In the genomic region with DNA sequence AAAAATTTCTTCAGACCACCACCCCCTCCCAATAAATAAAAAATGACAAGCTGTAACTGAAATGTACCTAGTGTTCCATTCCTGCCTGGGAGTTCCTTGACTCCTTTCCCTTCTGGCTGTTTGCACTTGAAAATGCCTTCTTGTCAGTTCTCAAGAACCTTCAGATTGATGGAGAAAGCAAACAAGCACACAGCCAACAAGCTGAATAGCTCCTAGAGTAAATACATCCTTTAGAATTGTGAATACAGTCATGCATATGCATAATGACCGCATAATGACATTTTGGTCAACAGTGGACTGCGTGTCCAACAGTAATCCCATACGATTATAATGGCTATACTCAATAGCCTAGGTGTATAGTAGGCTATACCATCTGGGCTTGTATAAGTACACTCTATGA, we compare ENCODE assay signal across 31 cellular contexts.
"Had no signal": no experiment of that assay in that cellular context is flagged by ENCODE, and none has a peak within 500 bp of the region (broad histone marks: within the 10 kb centered on the region; RNA-seq: fewer than 3 reads in every experiment).

No MANE protein-coding gene starts in this region.

- H3K4me1 Mint-ChIP-seq: activated CD4-positive, alpha-beta T cell treated with anti-CD3 and anti-CD28 coated beads, Interleukin-2, amount 10 ng/mL, durations not matched to agents 24 days and 14 days; activated T-helper 17 cell treated with anti-CD3 and anti-CD28 coated beads, Interleukin-2, amount 50 U/mL, for 72 hours; immature natural killer cell; stimulated activated effector memory CD8-positive, alpha-beta T cell treated with anti-CD3 and anti-CD28 coated beads, Interleukin-12 subunit alpha, Interleukin-12 subunit beta, amount 100 ng/mL, for 72 hours; T-helper 17 cell had no signal

- H3K9me3 Mint-ChIP-seq: activated CD4-positive, alpha-beta memory T cell treated with anti-CD3 and anti-CD28 coated beads for 36 hours; activated CD4-positive, alpha-beta T cell treated with anti-CD3 and anti-CD28 coated beads, Interleukin-2, amount 10 ng/mL, durations not matched to agents 24 days and 14 days; activated T-cell treated with anti-CD3 and anti-CD28 coated beads, Interleukin-2, amount 50 U/mL, for 24 hours; endodermal cell; stimulated activated effector memory CD8-positive, alpha-beta T cell treated with anti-CD3 and anti-CD28 coated beads, Interleukin-12 subunit alpha, Interleukin-12 subunit beta, amount 100 ng/mL, for 72 hours; stimulated activated naive CD8-positive, alpha-beta T cell treated with anti-CD3 and anti-CD28 coated beads, Interleukin-15, Interleukin-2, amounts not matched to agents 100 ng/mL and 50 ng/mL, for 24 hours had no signal

- H3K27me3 Mint-ChIP-seq: activated CD4-positive, alpha-beta T cell treated with anti-CD3 and anti-CD28 coated beads, Interleukin-2, amount 10 ng/mL, durations not matched to agents 24 days and 14 days had no signal

- H3K4me3 Mint-ChIP-seq: activated CD4-positive, alpha-beta memory T cell treated with anti-CD3 and anti-CD28 coated beads for 36 hours; activated CD4-positive, alpha-beta T cell treated with anti-CD3 and anti-CD28 coated beads, Interleukin-2, amount 10 ng/mL, durations not matched to agents 24 days and 14 days; activated T-cell treated with anti-CD3 and anti-CD28 coated beads, Interleukin-2, amount 50 U/mL, for 24 hours; activated T-helper 17 cell treated with anti-CD3 and anti-CD28 coated beads, Interleukin-2, amount 50 U/mL, for 72 hours; endodermal cell; immature natural killer cell; natural killer cell treated with Interleukin-12 subunit alpha and Interleukin-12 subunit beta and Interleukin-15 and Interleukin-18, amount 100 ng/mL, for 72 hours; stimulated activated effector memory CD8-positive, alpha-beta T cell treated with anti-CD3 and anti-CD28 coated beads, Interleukin-12 subunit alpha, Interleukin-12 subunit beta, amount 100 ng/mL, for 72 hours; stimulated activated naive CD8-positive, alpha-beta T cell treated with anti-CD3 and anti-CD28 coated beads, Interleukin-15, Interleukin-2, amounts not matched to agents 100 ng/mL and 50 ng/mL, for 24 hours; T-helper 17 cell had no signal

- H3K9me3 ChIP-seq: thoracic aorta, vagina had no signal

- H3K27ac Mint-ChIP-seq: activated CD4-positive, alpha-beta memory T cell treated with anti-CD3 and anti-CD28 coated beads for 36 hours; activated CD4-positive, alpha-beta T cell treated with anti-CD3 and anti-CD28 coated beads, Interleukin-2, amount 10 ng/mL, durations not matched to agents 24 days and 14 days; activated T-cell treated with anti-CD3 and anti-CD28 coated beads, Interleukin-2, amount 50 U/mL, for 24 hours; activated T-helper 17 cell treated with anti-CD3 and anti-CD28 coated beads, Interleukin-2, amount 50 U/mL, for 72 hours; endodermal cell; immature natural killer cell; natural killer cell treated with Interleukin-12 subunit alpha and Interleukin-12 subunit beta and Interleukin-15 and Interleukin-18, amount 100 ng/mL, for 72 hours; stimulated activated effector memory CD8-positive, alpha-beta T cell treated with anti-CD3 and anti-CD28 coated beads, Interleukin-12 subunit alpha, Interleukin-12 subunit beta, amount 100 ng/mL, for 72 hours; stimulated activated naive CD8-positive, alpha-beta T cell treated with anti-CD3 and anti-CD28 coated beads, Interleukin-15, Interleukin-2, amounts not matched to agents 100 ng/mL and 50 ng/mL, for 24 hours; T-helper 17 cell had no signal

- H3K36me3 Mint-ChIP-seq: activated CD4-positive, alpha-beta memory T cell treated with anti-CD3 and anti-CD28 coated beads for 36 hours; immature natural killer cell; natural killer cell treated with Interleukin-12 subunit alpha and Interleukin-12 subunit beta and Interleukin-15 and Interleukin-18, amount 100 ng/mL, for 72 hours; stimulated activated effector memory CD8-positive, alpha-beta T cell treated with anti-CD3 and anti-CD28 coated beads, Interleukin-12 subunit alpha, Interleukin-12 subunit beta, amount 100 ng/mL, for 72 hours had no signal

- H3K27ac ChIP-seq: skin epidermis, thoracic aorta, vagina had no signal

- DNase-seq: activated CD4-positive, alpha-beta memory T cell treated with anti-CD3 and anti-CD28 coated beads for 36 hours; activated CD4-positive, alpha-beta T cell treated with anti-CD3 and anti-CD28 coated beads, Interleukin-2, amount 10 ng/mL, durations not matched to agents 24 days and 14 days; activated CD4-positive, CD25-positive, alpha-beta regulatory T cell treated with anti-CD3 and anti-CD28 coated beads, Interleukin-2, amount 50 U/mL, for 72 hours; activated CD8-positive, alpha-beta memory T cell treated with anti-CD3 and anti-CD28 coated beads, Interleukin-2, amount 50 U/mL, for 48 hours; activated gamma-delta T cell treated with Interleukin-2 at 50 U/mL for 16 hours; activated naive CD4-positive, alpha-beta T cell treated with anti-CD3 and anti-CD28 coated beads, Interleukin-2, amount 50 U/mL, for 16 hours; activated T-cell treated with anti-CD3 and anti-CD28 coated beads, Interleukin-2, amount 50 U/mL, for 24 hours; amniotic stem cell; caudate nucleus; endodermal cell; foreskin fibroblast; head of caudate nucleus; hippocampal formation; immature natural killer cell; kidney; left colon; mesenchymal stem cell; stimulated activated CD4-positive, alpha-beta T cell treated with anti-CD3 and anti-CD28 coated beads, Interleukin-12 subunit alpha, Interleukin-12 subunit beta, amount 100 ng/mL, for 4 hours; stimulated activated CD4-positive, alpha-beta T cell treated with anti-CD3 and anti-CD28 coated beads, Interleukin-4, amount 100 ng/mL, for 24 hours; T-helper 17 cell; T1000; trophoblast cell had no signal

- H3K4me1 ChIP-seq: vagina had no signal

- H3K36me3 ChIP-seq: thoracic aorta, vagina had no signal

- H3K4me3 ChIP-seq: skin epidermis, thoracic aorta, vagina had no signal

- H3K27me3 ChIP-seq: vagina had no signal

- ATAC-seq: activated T-helper 17 cell treated with anti-CD3 and anti-CD28 coated beads, Interleukin-2, amount 50 U/mL, for 72 hours; esophagus mucosa; left colon; natural killer cell treated with Interleukin-12 subunit alpha and Interleukin-12 subunit beta and Interleukin-15 and Interleukin-18, amount 100 ng/mL, for 72 hours; sciatic nerve; stimulated activated effector memory CD8-positive, alpha-beta T cell treated with anti-CD3 and anti-CD28 coated beads, Interleukin-12 subunit alpha, Interleukin-12 subunit beta, amount 100 ng/mL, for 72 hours; T-helper 17 cell had no signal
